ENCODE assay signal across 17 cellular contexts in genomic region chr12:9660046-9660445, GRCh38. TPM values are rescaled to one million over a fixed set of nuclear protein-coding genes. Genes with fewer than 3 reads are reported as not detected.
"Had no signal": no experiment of that assay in that cellular context is flagged by ENCODE, and none has a peak within 500 bp of the region (broad histone marks: within the 10 kb centered on the region; RNA-seq: fewer than 3 reads in every experiment).

No MANE protein-coding gene starts in this region.

- H3K4me3 ChIP-seq: ascending aorta, dorsolateral prefrontal cortex, esophagus muscularis mucosa, lung, psoas muscle, right lobe of liver, upper lobe of right lung had no signal

- H3K27ac ChIP-seq: ascending aorta, dorsolateral prefrontal cortex, esophagus muscularis mucosa, psoas muscle, right lobe of liver, upper lobe of right lung had no signal

- ATAC-seq: activated CD4-positive, alpha-beta T cell treated with anti-CD3 and anti-CD28 coated beads for 36 hours; activated CD8-positive, alpha-beta memory T cell treated with anti-CD3 and anti-CD28 coated beads, Interleukin-2, amount 10 ng/mL, durations not matched to agents 7 days and 5 days; left cardiac atrium; psoas muscle; right lobe of liver; SK-N-SH treated with all-trans-retinoic acid at 6 μM for 48 hours; upper lobe of right lung had no signal

- H3K27me3 ChIP-seq: ascending aorta, dorsolateral prefrontal cortex, esophagus muscularis mucosa, right lobe of liver, upper lobe of right lung had no signal

- H3K4me3 Mint-ChIP-seq: activated CD4-positive, alpha-beta T cell treated with anti-CD3 and anti-CD28 coated beads for 36 hours; activated CD8-positive, alpha-beta memory T cell treated with anti-CD3 and anti-CD28 coated beads, Interleukin-2, amount 10 ng/mL, durations not matched to agents 7 days and 5 days; nephron progenitor cell had no signal

- H3K9me3 ChIP-seq: ascending aorta, esophagus muscularis mucosa, psoas muscle, right lobe of liver, upper lobe of right lung had no signal

- H3K27me3 Mint-ChIP-seq: activated CD4-positive, alpha-beta T cell treated with anti-CD3 and anti-CD28 coated beads for 36 hours; activated CD8-positive, alpha-beta memory T cell treated with anti-CD3 and anti-CD28 coated beads, Interleukin-2, amount 10 ng/mL, durations not matched to agents 7 days and 5 days had no signal

- H3K27ac Mint-ChIP-seq: nephron progenitor cell had no signal

- H3K4me1 Mint-ChIP-seq: nephron progenitor cell had no signal

- DNase-seq: activated CD4-positive, alpha-beta T cell treated with anti-CD3 and anti-CD28 coated beads for 36 hours; activated CD8-positive, alpha-beta memory T cell treated with anti-CD3 and anti-CD28 coated beads, Interleukin-2, amount 10 ng/mL, durations not matched to agents 7 days and 5 days; dorsolateral prefrontal cortex; glutamatergic neuron; left cardiac atrium; nephron progenitor cell; psoas muscle; right lobe of liver; Right ventricle myocardium superior; stimulated activated naive CD4-positive, alpha-beta T cell; upper lobe of right lung had no signal

- H3K36me3 ChIP-seq: right lobe of liver had no signal

- H3K4me1 ChIP-seq: ascending aorta, esophagus muscularis mucosa, psoas muscle, right lobe of liver had no signal

RNA-seq across cellular contexts. Expression of gene CLEC2D, which starts 9.5 kb away (rescaled TPM):
- total RNA-seq: ascending aorta had no signal

RNA-seq across cellular contexts. Expression of gene KLRB1, which starts 52.3 kb away (rescaled TPM):
- total RNA-seq: ascending aorta, fibroblast of villous mesenchyme, Right ventricle myocardium superior, temporal lobe had no signal
